In genomic region chr7:124784879-124785818, GRCh38 we compare ENCODE assay signal across 8 cellular contexts. TPM values are rescaled to one million over a fixed set of nuclear protein-coding genes. Genes with fewer than 3 reads are reported as not detected.
A peak's percentile ranks its signal among the peaks of the same experiment; 100 is the strongest.
DNase-seq lines count a peak whose midpoint lies in the region; ATAC-seq and TF ChIP-seq lines count a peak whose summit lies in the region.

No MANE protein-coding gene starts in this region.

- no peak overlapping the region for H3K27ac Mint-ChIP-seq in activated T-cell treated with anti-CD3 and anti-CD28 coated beads, Interleukin-2, amount 50 U/mL, for 24 hours

- no peaks in the 10 kb centered on the region for H3K36me3 Mint-ChIP-seq in activated T-cell treated with anti-CD3 and anti-CD28 coated beads, Interleukin-2, amount 50 U/mL, for 24 hours (ENCODE audit: low read depth)

- H3K27me3 Mint-ChIP-seq in activated T-cell treated with anti-CD3 and anti-CD28 coated beads, Interleukin-2, amount 50 U/mL, for 24 hours = peaks cover 28% of the 10 kb centered on the region

- H3K27ac ChIP-seq in dorsolateral prefrontal cortex = no peak overlapping the region

- peak; percentile 59 to 99 (median 88) for TF ChIP-seq CTCF in dorsolateral prefrontal cortex (IDR thresholded peaks at IDR 0.05 in 54 of 56, conservative IDR thresholded peaks at IDR 0.05 in 2 of 56; ENCODE audit: low read depth in 1 of 56, partially characterized antibody in 56 of 56)

- H3K4me1 Mint-ChIP-seq in activated T-cell treated with anti-CD3 and anti-CD28 coated beads, Interleukin-2, amount 50 U/mL, for 24 hours (ENCODE audit: low read depth) = no peaks in the 10 kb centered on the region

- DNase-seq in GM04503 (ENCODE audit: low read depth) = peak; percentile 14
- DNase-seq in Kasumi-1 (lab: John Stamatoyannopoulos, UW) = peak; percentile 78 to 79
- DNase-seq in OCI-M2 (lab: John Stamatoyannopoulos, UW; ENCODE audit: unreplicated experiment) = peak; percentile 26
- DNase-seq in dorsolateral prefrontal cortex = peak in 9 of 10 donors; percentile 48 to 64 (median 63)
- peak; percentile 72 to 73 for DNase-seq in lung microvascular endothelial cell (ENCODE audit: low read depth in 2 of 2)
- no peak for DNase-seq in activated CD8-positive, alpha-beta memory T cell treated with anti-CD3 and anti-CD28 coated beads, Interleukin-2, amount 50 U/mL, for 4 hours
- DNase-seq in activated T-cell treated with anti-CD3 and anti-CD28 coated beads, Interleukin-2, amount 50 U/mL, for 24 hours = no peak

- ATAC-seq in GM21786 (IDR thresholded peaks at IDR 0.05; ENCODE audit: unreplicated experiment) = peak; percentile 92

- H3K4me3 Mint-ChIP-seq in activated T-cell treated with anti-CD3 and anti-CD28 coated beads, Interleukin-2, amount 50 U/mL, for 24 hours = no peak overlapping the region

- no peaks in the 10 kb centered on the region for H3K9me3 Mint-ChIP-seq in activated T-cell treated with anti-CD3 and anti-CD28 coated beads, Interleukin-2, amount 50 U/mL, for 24 hours

- intact Hi-C loops in dorsolateral prefrontal cortex (cut with DNase I) = loop anchor here (5.0 kb wide), 4 partner anchors 52 to 628 kb away; no protein-coding TSS in a partner anchor

- H3K4me3 ChIP-seq in dorsolateral prefrontal cortex = peak overlapping the region in 3 of 59 donors; percentile 8 to 15 (median 10)

- no peaks in the 10 kb centered on the region for H3K27me3 ChIP-seq in dorsolateral prefrontal cortex

RNA-seq across cellular contexts. Expression of gene GPR37, which starts 19.6 kb away (rescaled TPM):
- 100 to 1,000 TPM in 46 of 120 experiments, 10 to 100 TPM in 74; 19.1 to 393 (median 88.3) TPM for total RNA-seq in dorsolateral prefrontal cortex
- 0.20 and 0.87 TPM in 2 replicates for total RNA-seq in lung microvascular endothelial cell

Comparison
In these comparisons a context has a peak if more than half of its experiments do, and no peak if none do; other contexts are left out.
1. DNase-seq: peak in GM04503 (single experiment), Kasumi-1 (2 of 2), OCI-M2 (single experiment), dorsolateral prefrontal cortex (9 of 10) and lung microvascular endothelial cell (2 of 2); none in activated CD8-positive, alpha-beta memory T cell treated with anti-CD3 and anti-CD28 coated beads, Interleukin-2, amount 50 U/mL, for 4 hours (single experiment) and activated T-cell treated with anti-CD3 and anti-CD28 coated beads, Interleukin-2, amount 50 U/mL, for 24 hours (single experiment).
2. RNA of gene GPR37, which starts 19.6 kb away (total RNA-seq): 19.1 to 393 TPM in dorsolateral prefrontal cortex; 0.20 to 0.87 TPM in lung microvascular endothelial cell; every median in the first group is over 10 times any median in the second.